1 cellular context compared by ENCODE assay signal in genomic region chr11:65662802-65663633, GRCh38.
TF ChIP-seq lines count a peak whose summit lies in the region.

RELA (minus strand) TSS chr11:65662916; CDS start chr11:65662832, 84 bp downstream.

TF ChIP-seq in HepG2, 621 proteins besides CTCF, POLR2A, EP300 and RAD21 (continued from another document and continues in another):
- no peak for TF ChIP-seq THAP7 (CRISPR knock-in tag; IDR thresholded peaks at IDR 0.05)
- 0 out of 2 replicates have a peak, but pooled peaks have one; percentile 5 for TF ChIP-seq MEIS1 (CRISPR knock-in tag; IDR thresholded peaks at IDR 0.05; ENCODE audit: borderline replicate concordance)
- TF ChIP-seq ZNF496 (CRISPR knock-in tag; IDR thresholded peaks at IDR 0.05; ENCODE audit: insufficient replicate concordance): no peak
- no peak for TF ChIP-seq ZNF550 (CRISPR knock-in tag; IDR thresholded peaks at IDR 0.05; ENCODE audit: borderline replicate concordance)
- TF ChIP-seq MTERF4 (CRISPR knock-in tag; IDR thresholded peaks at IDR 0.05): no peak
- TF ChIP-seq TCF7L2 (IDR thresholded peaks at IDR 0.05; ENCODE audit: low read depth, low read length): no peak
- 0 out of 2 replicates have a peak, but pooled peaks have one; percentile 40 for TF ChIP-seq SIN3B (IDR thresholded peaks at IDR 0.05; ENCODE audit: low read length)
- TF ChIP-seq PBX2 (CRISPR knock-in tag; IDR thresholded peaks at IDR 0.05): no peak
- no peak for TF ChIP-seq SP140L (CRISPR knock-in tag; IDR thresholded peaks at IDR 0.05; ENCODE audit: borderline replicate concordance)
- TF ChIP-seq ZFP90 (CRISPR knock-in tag; IDR thresholded peaks at IDR 0.05; ENCODE audit: borderline replicate concordance): peak; percentile 55; the same call in 1 of the 2 replicates
- TF ChIP-seq NONO (IDR thresholded peaks at IDR 0.05): no peak
- peak; percentile 70; the same call in 1 of the 2 replicates for TF ChIP-seq NONO (CRISPR knock-in tag; conservative IDR thresholded peaks at IDR 0.05)
- TF ChIP-seq ZNF484 (CRISPR knock-in tag; IDR thresholded peaks at IDR 0.05; ENCODE audit: borderline replicate concordance, low read depth): no peak
- no peak for TF ChIP-seq ZKSCAN8 (CRISPR knock-in tag; IDR thresholded peaks at IDR 0.05; ENCODE audit: borderline replicate concordance)
- TF ChIP-seq ATM (IDR thresholded peaks at IDR 0.05; ENCODE audit: borderline replicate concordance): no peak
- no peak for TF ChIP-seq ZBTB43 (CRISPR knock-in tag; conservative IDR thresholded peaks at IDR 0.05)
- TF ChIP-seq SALL1 (CRISPR knock-in tag; IDR thresholded peaks at IDR 0.05): peak; percentile 71
- no peak for TF ChIP-seq HHEX (CRISPR knock-in tag; IDR thresholded peaks at IDR 0.05)
- no peak for TF ChIP-seq KAT2B (IDR thresholded peaks at IDR 0.05; ENCODE audit: borderline replicate concordance, low read depth, low read length)
- no peak for TF ChIP-seq ZNF530 (CRISPR knock-in tag; IDR thresholded peaks at IDR 0.05; ENCODE audit: low read depth)
- TF ChIP-seq ZNF446 (CRISPR knock-in tag; IDR thresholded peaks at IDR 0.05): no peak
- no peak; the same call in 1 of the 2 replicates for TF ChIP-seq NR2F2 (IDR thresholded peaks at IDR 0.05; ENCODE audit: borderline replicate concordance, low read depth)
- no peak for TF ChIP-seq ZNF83 (CRISPR knock-in tag; IDR thresholded peaks at IDR 0.05; ENCODE audit: borderline replicate concordance)
- TF ChIP-seq EZH2 (conservative IDR thresholded peaks at IDR 0.05; ENCODE audit: low read depth, low read length): no peak
- peak; percentile 73; the same call in 1 of the 2 replicates for TF ChIP-seq ZNF552 (CRISPR knock-in tag; IDR thresholded peaks at IDR 0.05; ENCODE audit: borderline replicate concordance)
- TF ChIP-seq MAFG (CRISPR knock-in tag; IDR thresholded peaks at IDR 0.05): no peak
- peak; percentile 82 for TF ChIP-seq POLR2G (IDR thresholded peaks at IDR 0.05; ENCODE audit: low read depth, low read length)
- peak; percentile 86 for TF ChIP-seq RBFOX2 (IDR thresholded peaks at IDR 0.05; ENCODE audit: low read depth, low read length)
- no peak for TF ChIP-seq AKNA (CRISPR knock-in tag; IDR thresholded peaks at IDR 0.05; ENCODE audit: borderline replicate concordance)
- no peak for TF ChIP-seq CAMTA2 (CRISPR knock-in tag; IDR thresholded peaks at IDR 0.05; ENCODE audit: borderline replicate concordance)
- TF ChIP-seq ETS1 (CRISPR knock-in tag; IDR thresholded peaks at IDR 0.05): no peak
- TF ChIP-seq MLLT10 (CRISPR knock-in tag; IDR thresholded peaks at IDR 0.05): no peak
- TF ChIP-seq ZNF749 (CRISPR knock-in tag; IDR thresholded peaks at IDR 0.05; ENCODE audit: borderline replicate concordance): peak; percentile 64; the same call in 1 of the 2 replicates
- TF ChIP-seq FOXO1 (CRISPR knock-in tag; IDR thresholded peaks at IDR 0.05): peak; percentile 24; the same call in 1 of the 2 replicates
- no peak for TF ChIP-seq REST (IDR thresholded peaks at IDR 0.05; ENCODE audit: borderline replicate concordance in 1 of 2, low read depth in 1 of 2, low read length in 2 of 2)
- peak; percentile 42 for TF ChIP-seq SRSF1 (optimal IDR thresholded peaks at IDR 0.05; ENCODE audit: low read depth, low read length)
- TF ChIP-seq ZNF282 (IDR thresholded peaks at IDR 0.05; ENCODE audit: partially characterized antibody): no peak
- 0 out of 2 replicates have a peak, but pooled peaks have one; percentile 29 for TF ChIP-seq CEBPG (CRISPR knock-in tag; IDR thresholded peaks at IDR 0.05)
- no peak for TF ChIP-seq PRMT3 (CRISPR knock-in tag; IDR thresholded peaks at IDR 0.05; ENCODE audit: borderline replicate concordance, low read depth)
- TF ChIP-seq ELF1 (CRISPR knock-in tag; IDR thresholded peaks at IDR 0.05): peak; percentile 3; the same call in 1 of the 2 replicates
- no peak for TF ChIP-seq ZNF768 (CRISPR knock-in tag; IDR thresholded peaks at IDR 0.05)
- no peak for TF ChIP-seq ZNF382 (CRISPR knock-in tag; IDR thresholded peaks at IDR 0.05; ENCODE audit: borderline replicate concordance)
- TF ChIP-seq SP4 (CRISPR knock-in tag; IDR thresholded peaks at IDR 0.05): peak; percentile 82
- TF ChIP-seq ZBTB7A (CRISPR knock-in tag; IDR thresholded peaks at IDR 0.05): peak; percentile 68; the same call in 1 of the 2 replicates
- 0 out of 2 replicates have a peak, but pooled peaks have one; percentile 29 for TF ChIP-seq EED (CRISPR knock-in tag; IDR thresholded peaks at IDR 0.05)
- TF ChIP-seq MIXL1 (CRISPR knock-in tag; IDR thresholded peaks at IDR 0.05): no peak
- TF ChIP-seq PRDM4 (CRISPR knock-in tag; IDR thresholded peaks at IDR 0.05; ENCODE audit: borderline replicate concordance): no peak
- no peak; the same call in 1 of the 2 replicates for TF ChIP-seq TSC22D2 (CRISPR knock-in tag; IDR thresholded peaks at IDR 0.05; ENCODE audit: borderline replicate concordance)
- TF ChIP-seq RXRB (CRISPR knock-in tag; IDR thresholded peaks at IDR 0.05; ENCODE audit: borderline replicate concordance): no peak
- TF ChIP-seq ZNF549 (CRISPR knock-in tag; IDR thresholded peaks at IDR 0.05): no peak
- no peak for TF ChIP-seq NFRKB (IDR thresholded peaks at IDR 0.05)
- no peak for TF ChIP-seq ZNF597 (CRISPR knock-in tag; IDR thresholded peaks at IDR 0.05)
